13 cellular contexts compared by ENCODE assay signal in genomic region chr12:356276-356988, GRCh38. TPM values are rescaled to one million over a fixed set of nuclear protein-coding genes. Genes with fewer than 3 reads are reported as not detected.
A peak's percentile ranks its signal among the peaks of the same experiment; 100 is the strongest.
DNase-seq lines count a peak whose midpoint lies in the region; ATAC-seq and TF ChIP-seq lines count a peak whose summit lies in the region.
"Had no signal": no experiment of that assay in that cellular context is flagged by ENCODE, and none has a peak within 500 bp of the region (broad histone marks: within the 10 kb centered on the region; RNA-seq: fewer than 3 reads in every experiment).

No MANE protein-coding gene starts in this region.

- in situ Hi-C loops in astrocyte of the cerebellum (cut with HindIII; ENCODE audit: low sequenced_read_pairs), result no loop called here

- H3K4me3 ChIP-seq in BJ (ENCODE audit: low read depth, low read length) (no peak overlapping the region), HFF-Myc (replicated peaks; ENCODE audit: low read depth, low read length) (no peak overlapping the region), astrocyte of the cerebellum (ENCODE audit: low read depth, low read length) (no peak overlapping the region)
- H3K4me3 ChIP-seq: lung, smooth muscle cell had no signal

- POLR2A ChIA-PET in BJ (lab: Charles Lee), result no interaction called here

- ATAC-seq in GM18520 (IDR thresholded peaks at IDR 0.05; ENCODE audit: unreplicated experiment), result no peak

- CTCF ChIA-PET in BJ (lab: Yijun Ruan, JAX), result no interaction called here

- H3K36me3 ChIP-seq in BJ (ENCODE audit: control insufficient read depth, insufficient read depth, low read length), result peaks cover 14% of the 10 kb centered on the region

- H3K27me3 ChIP-seq in BJ (ENCODE audit: control insufficient read depth, insufficient read depth, low read length), result no peaks in the 10 kb centered on the region

- no peak for TF ChIP-seq CTCF in BJ (IDR thresholded peaks at IDR 0.05; ENCODE audit: insufficient read depth, low read depth, low read length)
- TF ChIP-seq CTCF in HFF-Myc (IDR thresholded peaks at IDR 0.05; ENCODE audit: low read depth, low read length, missing control alignments), result no peak
- TF ChIP-seq CTCF in astrocyte of the cerebellum (IDR thresholded peaks at IDR 0.05; ENCODE audit: low read depth, low read length, missing control alignments), result no peak

- DNase-seq in BJ (ENCODE audit: low read depth) (peak; percentile 18), HFF-Myc (ENCODE audit: extremely low read depth, low read depth) (peak; percentile 33), astrocyte of the cerebellum (ENCODE audit: low read depth) (peak; percentile 33), kidney tubule cell (ENCODE audit: low spot score) (peak; percentile 24), SW480 (ENCODE audit: low spot score) (no peak), mucosa of gallbladder (ENCODE audit: low spot score) (no peak)
- DNase-seq: Caco-2, KBM-7, NCI-H2029, SIG-M5 had no signal

RNA-seq across cellular contexts. Expression of gene KDM5A, which starts 32.7 kb away (rescaled TPM):
- 26.1 and 27.6 TPM in 2 replicates for polyA plus RNA-seq in BJ (2011; rRNA removed)
- polyA minus RNA-seq in BJ (2011; rRNA and poly(A)+ RNA removed), result 73.6 and 83.9 TPM in 2 replicates
- 75.2 TPM for total RNA-seq in mucosa of gallbladder

RNA-seq across cellular contexts. Expression of gene CCDC77, which starts 45.0 kb away (rescaled TPM):
- 7.0 and 8.4 TPM in 2 replicates for polyA plus RNA-seq in BJ (2011; rRNA removed)
- 4.5 and 4.7 TPM in 2 replicates for polyA minus RNA-seq in BJ (2011; rRNA and poly(A)+ RNA removed)
- 5.3 TPM for total RNA-seq in mucosa of gallbladder

Comparison
In these comparisons a context has a peak if more than half of its experiments do, and no peak if none do; other contexts are left out.
1. DNase-seq: peak in BJ (single experiment), HFF-Myc (single experiment), astrocyte of the cerebellum (single experiment) and kidney tubule cell (single experiment); none in SW480 (single experiment) and mucosa of gallbladder (single experiment).